In the genomic region with DNA sequence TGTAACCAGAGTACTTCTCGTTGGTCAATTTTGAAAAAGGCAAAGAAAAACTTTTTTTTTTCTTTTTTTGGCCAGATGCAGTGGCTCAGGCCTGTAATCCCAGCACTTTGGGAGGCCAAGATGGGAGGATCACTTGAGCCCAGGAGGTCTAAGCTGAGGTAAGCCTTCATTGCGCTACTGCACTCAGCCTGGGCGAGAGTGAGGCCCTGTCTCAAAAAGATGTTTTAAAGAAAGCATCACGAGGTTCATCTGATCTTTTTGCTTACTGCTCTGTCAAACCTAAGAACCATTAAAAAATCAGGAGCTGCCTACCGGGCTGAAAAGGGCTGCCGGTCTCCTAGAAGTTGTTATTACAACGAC, we compare ENCODE assay signal across 1 cellular context.
TF ChIP-seq lines count a peak whose summit lies in the region.

No MANE protein-coding gene starts in this region.

TF ChIP-seq in HepG2, 621 proteins besides CTCF, POLR2A, EP300 and RAD21 (continued from another document):
- TF ChIP-seq, protein P1, sequence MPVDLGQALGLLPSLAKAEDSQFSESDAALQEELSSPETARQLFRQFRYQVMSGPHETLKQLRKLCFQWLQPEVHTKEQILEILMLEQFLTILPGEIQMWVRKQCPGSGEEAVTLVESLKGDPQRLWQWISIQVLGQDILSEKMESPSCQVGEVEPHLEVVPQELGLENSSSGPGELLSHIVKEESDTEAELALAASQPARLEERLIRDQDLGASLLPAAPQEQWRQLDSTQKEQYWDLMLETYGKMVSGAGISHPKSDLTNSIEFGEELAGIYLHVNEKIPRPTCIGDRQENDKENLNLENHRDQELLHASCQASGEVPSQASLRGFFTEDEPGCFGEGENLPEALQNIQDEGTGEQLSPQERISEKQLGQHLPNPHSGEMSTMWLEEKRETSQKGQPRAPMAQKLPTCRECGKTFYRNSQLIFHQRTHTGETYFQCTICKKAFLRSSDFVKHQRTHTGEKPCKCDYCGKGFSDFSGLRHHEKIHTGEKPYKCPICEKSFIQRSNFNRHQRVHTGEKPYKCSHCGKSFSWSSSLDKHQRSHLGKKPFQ (CRISPR knock-in tag; IDR thresholded peaks at IDR 0.05; ENCODE audit: insufficient replicate concordance), result peak; percentile 5
- TF ChIP-seq, protein P2, sequence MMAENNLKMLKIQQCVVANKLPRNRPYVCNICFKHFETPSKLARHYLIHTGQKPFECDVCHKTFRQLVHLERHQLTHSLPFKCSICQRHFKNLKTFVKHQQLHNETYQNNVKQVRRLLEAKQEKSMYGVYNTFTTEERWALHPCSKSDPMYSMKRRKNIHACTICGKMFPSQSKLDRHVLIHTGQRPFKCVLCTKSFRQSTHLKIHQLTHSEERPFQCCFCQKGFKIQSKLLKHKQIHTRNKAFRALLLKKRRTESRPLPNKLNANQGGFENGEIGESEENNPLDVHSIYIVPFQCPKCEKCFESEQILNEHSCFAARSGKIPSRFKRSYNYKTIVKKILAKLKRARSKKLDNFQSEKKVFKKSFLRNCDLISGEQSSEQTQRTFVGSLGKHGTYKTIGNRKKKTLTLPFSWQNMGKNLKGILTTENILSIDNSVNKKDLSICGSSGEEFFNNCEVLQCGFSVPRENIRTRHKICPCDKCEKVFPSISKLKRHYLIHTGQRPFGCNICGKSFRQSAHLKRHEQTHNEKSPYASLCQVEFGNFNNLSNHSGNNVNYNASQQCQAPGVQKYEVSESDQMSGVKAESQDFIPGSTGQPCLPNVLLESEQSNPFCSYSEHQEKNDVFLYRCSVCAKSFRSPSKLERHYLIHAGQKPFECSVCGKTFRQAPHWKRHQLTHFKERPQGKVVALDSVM (CRISPR knock-in tag; IDR thresholded peaks at IDR 0.05), result peak; percentile 91
TF ChIP-seq in HepG2: peak in this region for 6.
